In genomic region chr1:37691497-37692077, GRCh38 we compare ENCODE assay signal across 8 cellular contexts. TPM values are rescaled to one million over a fixed set of nuclear protein-coding genes. Genes with fewer than 3 reads are reported as not detected.
DNase-seq lines count a peak whose midpoint lies in the region; ATAC-seq, FAIRE-seq and TF ChIP-seq lines count a peak whose summit lies in the region.

No MANE protein-coding gene starts in this region.

- H3K4me3 ChIP-seq in breast epithelium = peak overlapping the region; percentile 68 to 93 (median 79)

- CTCF ChIA-PET in RWPE1 (lab: Yijun Ruan, JAX) = interaction anchor here (0.6 to 1.0 kb wide), 4 partner anchors 94 to 856 kb away, joined by 3 to 7 read pairs (median 4); partner anchors contain the start of gene MTF1

- intact Hi-C loops in breast epithelium (cut with DNase I; ENCODE audit: low total_unique reads) = no loop called here

- no peak for FAIRE-seq in H54 (lab: Jason Lieb, UNC)

- H3K36me3 ChIP-seq in breast epithelium = no peaks in the 10 kb centered on the region

- H3K9me3 ChIP-seq in breast epithelium = no peaks in the 10 kb centered on the region

- DNase-seq in NCI-H2171 treated with DMSO at 0.1 percent for 48 hours (lab: John Stamatoyannopoulos, UW) (peak; percentile 18), NCI-H2171 (lab: John Stamatoyannopoulos, UW) (no peak), RWPE1 (ENCODE audit: low spot score) (peak; percentile 26), breast epithelium (ENCODE audit: low spot score in 2 of 2) (peak; percentile 40 to 68), kidney tubule cell (ENCODE audit: low spot score) (peak; percentile 62), H54 (ENCODE audit: insufficient read length, low spot score) (no peak)
- DNase-seq in stimulated activated CD4-positive, alpha-beta T cell treated with anti-CD3 and anti-CD28 coated beads, Interleukin-4, amount 100 ng/mL, for 24 hours = peak; percentile 19

- H3K27ac ChIP-seq in RWPE1 (peak overlapping the region; percentile 79), breast epithelium (peak overlapping the region; percentile 87 to 93)

- ATAC-seq in HG03103 (IDR thresholded peaks at IDR 0.05; ENCODE audit: low read depth, unreplicated experiment) = peak; percentile 3

- H3K4me1 ChIP-seq in breast epithelium = peaks cover 9 to 20% of the 10 kb centered on the region in 2 donors

- no peaks in the 10 kb centered on the region for H3K27me3 ChIP-seq in breast epithelium

- TF ChIP-seq POLR2A in breast epithelium (IDR thresholded peaks at IDR 0.05) (no peak), H54 (IDR thresholded peaks at IDR 0.05; ENCODE audit: low read depth, low read length) (no peak)

- TF ChIP-seq CTCF in RWPE1 (conservative IDR thresholded peaks at IDR 0.05; ENCODE audit: low read depth) (no peak), breast epithelium (IDR thresholded peaks at IDR 0.05) (no peak)

- POLR2A ChIA-PET in RWPE1 (lab: Yijun Ruan, JAX; ENCODE audit: low non-redundant PET) = interaction anchor here (0.9 kb wide), 1 partner anchor 117 kb away, joined by 3 read pairs; the partner anchor contains the start of gene YRDC

RNA-seq across cellular contexts. Expression of gene CDCA8, which starts 0.7 kb away (rescaled TPM):
- total RNA-seq in breast epithelium = 1 to 10 TPM in 2 of 3 donors, under 1 TPM in 1; 0.15 to 1.4 (median 1.3) TPM

RNA-seq across cellular contexts. Expression of gene RSPO1, which starts 56.9 kb away (rescaled TPM):
- total RNA-seq in breast epithelium = 10 to 100 TPM in 1 of 3 donors, 1 to 10 TPM in 2; 6.9 to 13.0 (median 8.9) TPM

Comparison
In these comparisons a context has a peak if more than half of its experiments do, and no peak if none do; other contexts are left out.
1. DNase-seq: peak in NCI-H2171 treated with DMSO at 0.1 percent for 48 hours (single experiment), RWPE1 (single experiment), breast epithelium (2 of 2), kidney tubule cell (single experiment) and stimulated activated CD4-positive, alpha-beta T cell treated with anti-CD3 and anti-CD28 coated beads, Interleukin-4, amount 100 ng/mL, for 24 hours (single experiment); none in NCI-H2171 (single experiment) and H54 (single experiment).